10 cellular contexts compared by ENCODE assay signal in genomic region chr3:37990527-37990926, GRCh38. TPM values are rescaled to one million over a fixed set of nuclear protein-coding genes. Genes with fewer than 3 reads are reported as not detected.
DNase-seq lines count a peak whose midpoint lies in the region; ATAC-seq and TF ChIP-seq lines count a peak whose summit lies in the region.
"Had no signal": no experiment of that assay in that cellular context is flagged by ENCODE, and none has a peak within 500 bp of the region (broad histone marks: within the 10 kb centered on the region; RNA-seq: fewer than 3 reads in every experiment).

TSS of gene VILL (plus strand) at chr3:37990786. CDS start at chr3:37993673, 2,887 bp downstream.

- H3K9me2 ChIP-seq in HCT116 (ENCODE audit: insufficient read depth), result no peaks in the 10 kb centered on the region

- POLR2A ChIA-PET in HCT116 (lab: Charles Lee), result no interaction called here

- RAD21 ChIA-PET in HCT116 (lab: Charles Lee; ENCODE audit: low non-redundant PET in 1 of 2, low total read pairs in 2 of 2, uncharacterized antibody in 2 of 2, unreplicated experiment in 2 of 2), result no interaction called here

- H3K79me2 ChIP-seq in HCT116 (ENCODE audit: insufficient read depth, low read length), result no peaks in the 10 kb centered on the region

- no peaks in the 10 kb centered on the region for H4K20me1 ChIP-seq in HCT116 (ENCODE audit: insufficient read depth)

- TF ChIP-seq POLR2A in HCT116 (IDR thresholded peaks at IDR 0.05; ENCODE audit: borderline replicate concordance, extremely low read depth, insufficient read depth, insufficient read length), result no peak

- H3K27ac ChIP-seq in HCT116 (ENCODE audit: low read depth, low read length) (no peak within 1 kb of the TSS), SJCRH30 (no peak within 1 kb of the TSS), iPS-18a (ENCODE audit: low read length) (no peak within 1 kb of the TSS), rectal smooth muscle tissue (ENCODE audit: low read depth, low read length) (no peak within 1 kb of the TSS)

- ATAC-seq in HCT116, result peak; percentile 23; the same call in 1 of the 2 replicates

- H3K36me3 ChIP-seq in HCT116 (ENCODE audit: control insufficient read depth in 1 of 2, insufficient read depth in 2 of 2, low read length in 2 of 2), result no peaks in the 10 kb centered on the region
- no peaks in the 10 kb centered on the region for H3K36me3 ChIP-seq in SJCRH30
- H3K36me3 ChIP-seq in iPS-18a (ENCODE audit: control insufficient read depth, low read depth, low read length), result no peaks in the 10 kb centered on the region
- peaks cover 4% of the 10 kb centered on the region for H3K36me3 ChIP-seq in rectal smooth muscle tissue (ENCODE audit: control insufficient read depth, insufficient read depth, low read length)

- H3K9ac ChIP-seq in HCT116 (ENCODE audit: low read length) (no peak within 1 kb of the TSS), iPS-18a (ENCODE audit: low read length) (no peak within 1 kb of the TSS), rectal smooth muscle tissue (ENCODE audit: low read length) (peak within 1 kb of the TSS; percentile 57)

- intact Hi-C loops in HCT116 (cut with micrococcal nuclease), result no loop called here

- H3K27me3 ChIP-seq in HCT116 (ENCODE audit: insufficient read depth, low read length), result no peaks in the 10 kb centered on the region
- no peaks in the 10 kb centered on the region for H3K27me3 ChIP-seq in SJCRH30
- H3K27me3 ChIP-seq in iPS-18a (ENCODE audit: control insufficient read depth, insufficient read depth, low read length), result no peaks in the 10 kb centered on the region
- H3K27me3 ChIP-seq in rectal smooth muscle tissue (ENCODE audit: control insufficient read depth, insufficient read depth, low read length), result no peaks in the 10 kb centered on the region

- no peak within 1 kb of the TSS for H3K4me3 ChIP-seq in HCT116 (replicated peaks in 1 of 2; ENCODE audit: low read depth in 1 of 2, low read length in 2 of 2)
- H3K4me3 ChIP-seq in SJCRH30, result no peak within 1 kb of the TSS
- peak within 1 kb of the TSS; percentile 10 for H3K4me3 ChIP-seq in iPS-18a (ENCODE audit: low read length)
- peak within 1 kb of the TSS; percentile 44 for H3K4me3 ChIP-seq in rectal smooth muscle tissue (ENCODE audit: low read length)

- peaks cover 10 to 30% of the 10 kb centered on the region in 2 experiments; a peak in 3 of 4 replicates for H3K4me1 ChIP-seq in HCT116 (ENCODE audit: control insufficient read depth in 1 of 2, insufficient read depth in 2 of 2, low read length in 2 of 2)
- peaks cover 3% of the 10 kb centered on the region; the same call in 1 of the 2 replicates for H3K4me1 ChIP-seq in SJCRH30
- H3K4me1 ChIP-seq in iPS-18a (ENCODE audit: control insufficient read depth, low read depth, low read length), result peaks cover 7% of the 10 kb centered on the region
- peaks cover 3% of the 10 kb centered on the region for H3K4me1 ChIP-seq in rectal smooth muscle tissue (ENCODE audit: control insufficient read depth, insufficient read depth, low read length)

- no peaks in the 10 kb centered on the region for H3K9me3 ChIP-seq in HCT116 (ENCODE audit: control insufficient read depth in 1 of 2, insufficient read depth in 1 of 2, low read depth in 1 of 2, low read length in 2 of 2)
- no peaks in the 10 kb centered on the region for H3K9me3 ChIP-seq in SJCRH30 (replicated peaks)
- H3K9me3 ChIP-seq in iPS-18a (ENCODE audit: control insufficient read depth, low read depth, low read length), result no peaks in the 10 kb centered on the region

- TF ChIP-seq CTCF in HCT116 (IDR thresholded peaks at IDR 0.05 in 2 of 3, conservative IDR thresholded peaks at IDR 0.05 in 1 of 3; ENCODE audit: borderline replicate concordance in 1 of 3, insufficient read depth in 1 of 3, low read depth in 2 of 3, low read length in 2 of 3), result no peak

- no peak for TF ChIP-seq RAD21 in HCT116 (IDR thresholded peaks at IDR 0.05; ENCODE audit: low read depth)

- CTCF ChIA-PET in HCT116 (lab: Charles Lee), result no interaction called here

- BruUV-seq in HCT116 (replicated peaks; lab: Mats Ljungman, UMichigan), result no TSS peak

- DNase-seq in HCT116 (ENCODE audit: low read depth, low spot score), result no peak
- DNase-seq in SJCRH30, result peak; percentile 42 to 62
- no peak for DNase-seq in NCI-H146 (lab: John Stamatoyannopoulos, UW)
- DNase-seq in cerebellar cortex (ENCODE audit: low spot score), result no peak
- no peak for DNase-seq in ecto neural progenitor cell (ENCODE audit: low spot score)
- DNase-seq in middle frontal gyrus (ENCODE audit: extremely low spot score, low spot score), result no peak
- DNase-seq: NCI-H1436 treated with DMSO at 0.1 percent for 48 hours; stimulated activated naive CD4-positive, alpha-beta T cell treated with Interleukin-2 at 50 U/mL for 16 hours had no signal

- no peak within 1 kb of the TSS for H2AFZ ChIP-seq in HCT116 (ENCODE audit: low read depth, low read length, poor library complexity, severe bottlenecking)

- H3K4me2 ChIP-seq in HCT116 (ENCODE audit: low read length), result no peak within 1 kb of the TSS

TF ChIP-seq in HCT116, 20 proteins besides CTCF, POLR2A, EP300 and RAD21:
- no peak for TF ChIP-seq TCF7L2 (IDR thresholded peaks at IDR 0.05; ENCODE audit: borderline replicate concordance, extremely low read depth, insufficient read depth, insufficient read length)
- TF ChIP-seq SIN3A (IDR thresholded peaks at IDR 0.05; ENCODE audit: low read depth), result no peak

RNA-seq across cellular contexts. Expression of gene VILL, which starts in this region (rescaled TPM):
- 1.2 TPM for total RNA-seq in HCT116 (2021; ENCODE audit: unreplicated experiment)
- 1.3 and 1.5 TPM in 2 replicates for polyA plus RNA-seq in HCT116 (2012)
- 0.06 TPM in 1 of 2 replicates, not detected in the other for total RNA-seq in SJCRH30 (2014; rRNA removed; shearing (Covaris generic))

Comparison
In these comparisons a context has a peak if more than half of its experiments do, and no peak if none do; other contexts are left out.
1. Peak in DNase-seq in SJCRH30; RNA of the gene not detected or under 1 TPM.
2. H3K4me3 ChIP-seq: peak in iPS-18a (single experiment) and rectal smooth muscle tissue (single experiment); none in HCT116 (0 of 2) and SJCRH30 (single experiment).